In the genomic region with DNA sequence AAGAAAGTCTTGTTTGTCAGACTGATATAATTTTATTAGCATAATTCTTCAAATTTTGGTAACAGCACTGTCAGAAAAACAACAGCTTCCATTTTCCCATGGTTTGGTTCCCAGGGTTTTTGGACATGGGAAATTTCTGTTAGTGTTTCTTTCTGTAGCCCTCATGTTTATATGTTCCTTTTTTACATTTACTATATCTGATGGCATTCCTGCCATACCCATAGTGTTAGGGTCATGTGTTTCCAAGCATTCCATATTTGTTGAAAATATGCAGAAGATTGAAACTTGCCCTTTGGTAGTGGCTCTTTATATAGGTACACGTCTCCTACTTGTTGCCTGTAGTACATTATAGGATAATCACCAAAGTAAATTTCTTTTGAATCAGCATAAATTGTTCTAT, we compare ENCODE assay signal across 29 cellular contexts.
DNase-seq lines count a peak whose midpoint lies in the region; ATAC-seq and TF ChIP-seq lines count a peak whose summit lies in the region.
"Had no signal": no experiment of that assay in that cellular context is flagged by ENCODE, and none has a peak within 500 bp of the region (broad histone marks: within the 10 kb centered on the region; RNA-seq: fewer than 3 reads in every experiment).

No MANE protein-coding gene starts in this region.

- H4K91ac ChIP-seq in IMR-90 (ENCODE audit: insufficient read depth, low read depth, low read length), result no peak overlapping the region

- peaks cover 9% of the 10 kb centered on the region for H3K36me3 Mint-ChIP-seq in Caco-2 (ENCODE audit: insufficient read depth, unreplicated experiment)
- H3K36me3 Mint-ChIP-seq: immature natural killer cell, memory B cell had no signal

- peaks cover 7% of the 10 kb centered on the region; the same call in 1 of the 2 replicates for H3K9me1 ChIP-seq in IMR-90 (ENCODE audit: insufficient read depth, low read length)

- H3K27me3 Mint-ChIP-seq in Caco-2 (ENCODE audit: insufficient read depth, unreplicated experiment), result no peaks in the 10 kb centered on the region
- H3K27me3 Mint-ChIP-seq: activated naive CD4-positive, alpha-beta T cell treated with anti-CD3 and anti-CD28 coated beads, Interleukin-2, amount 50 U/mL, for 24 hours; memory B cell had no signal

- no peak overlapping the region for H4K5ac ChIP-seq in IMR-90 (ENCODE audit: low read depth, low read length)

- CTCF ChIA-PET in Caco-2 (lab: Charles Lee) (no interaction called here), IMR-90 (lab: Yijun Ruan, JAX) (interaction anchor here (0.7 kb wide), 1 partner anchor 14 kb away, joined by 3 read pairs; no protein-coding TSS in a partner anchor), mammary epithelial cell (lab: Charles Lee; ENCODE audit: low non-redundant PET) (no interaction called here)

- no peak for TF ChIP-seq RAD21 in IMR-90 (IDR thresholded peaks at IDR 0.05; ENCODE audit: low read length)

- H3K18ac ChIP-seq in IMR-90 (ENCODE audit: low read depth, low read length), result no peak overlapping the region

- no peak overlapping the region; the same call in 1 of the 2 replicates for H3K56ac ChIP-seq in IMR-90 (ENCODE audit: extremely low read depth, insufficient read depth, low read length)

- H3K4me3 Mint-ChIP-seq in Caco-2 (ENCODE audit: unreplicated experiment), result no peak overlapping the region
- H3K4me3 Mint-ChIP-seq: activated CD8-positive, alpha-beta T cell treated with anti-CD3 and anti-CD28 coated beads, Interleukin-2, amount 10 ng/mL, durations not matched to agents 7 days and 5 days; activated naive CD4-positive, alpha-beta T cell treated with anti-CD3 and anti-CD28 coated beads, Interleukin-2, amount 50 U/mL, for 24 hours; immature natural killer cell; memory B cell; nephron progenitor cell had no signal

- ATAC-seq in IMR-90 (ENCODE audit: low read depth) (no peak), psoas muscle (no peak), GM19452 (IDR thresholded peaks at IDR 0.05; ENCODE audit: unreplicated experiment) (no peak)
- ATAC-seq: activated CD8-positive, alpha-beta T cell treated with anti-CD3 and anti-CD28 coated beads, Interleukin-2, amount 10 ng/mL, durations not matched to agents 7 days and 5 days; GM12878; left colon had no signal

- H2BK5ac ChIP-seq in IMR-90 (ENCODE audit: low read depth, low read length, poor library complexity, severe bottlenecking), result peak overlapping the region; percentile 99

- H3K9ac ChIP-seq in IMR-90 (ENCODE audit: low read depth, low read length), result no peak overlapping the region
- no peak overlapping the region for H3K9ac ChIP-seq in mammary epithelial cell (ENCODE audit: insufficient read depth, low read length)

- TF ChIP-seq CTCF in Caco-2 (IDR thresholded peaks at IDR 0.05; ENCODE audit: insufficient read depth in 1 of 2, low read depth in 1 of 2, low read length in 1 of 2, severe bottlenecking in 1 of 2, unreplicated experiment in 1 of 2) (no peak), IMR-90 (conservative IDR thresholded peaks at IDR 0.05; ENCODE audit: low read depth, low read length) (no peak), mammary epithelial cell (conservative IDR thresholded peaks at IDR 0.05 in 1 of 2, IDR thresholded peaks at IDR 0.05 in 1 of 2; ENCODE audit: extremely low read depth in 1 of 2, insufficient read depth in 1 of 2, low read depth in 1 of 2, low read length in 2 of 2) (no peak), psoas muscle (IDR thresholded peaks at IDR 0.05) (no peak)

- peak overlapping the region; percentile 35 to 64; a peak in 2 of 4 replicates for H4K8ac ChIP-seq in IMR-90 (ENCODE audit: low read depth in 2 of 2, low read length in 2 of 2)

- H2BK120ac ChIP-seq in IMR-90 (ENCODE audit: low read depth, low read length), result no peak overlapping the region

- no peak overlapping the region for H2AFZ ChIP-seq in IMR-90 (replicated peaks; ENCODE audit: low read length, poor library complexity)
- H2AFZ ChIP-seq in mammary epithelial cell (ENCODE audit: low read depth, low read length), result no peak overlapping the region

- TF ChIP-seq POLR2A in IMR-90 (IDR thresholded peaks at IDR 0.05; ENCODE audit: low read depth, low read length), result no peak

- H3K27me3 ChIP-seq in Caco-2 (replicated peaks; ENCODE audit: control insufficient read depth, insufficient read depth, low read length), result no peaks in the 10 kb centered on the region
- no peaks in the 10 kb centered on the region for H3K27me3 ChIP-seq in IMR-90 (ENCODE audit: control insufficient read depth, insufficient read depth, low read length)
- H3K27me3 ChIP-seq in mammary epithelial cell (ENCODE audit: insufficient read depth, low read length), result no peaks in the 10 kb centered on the region
- H3K27me3 ChIP-seq in psoas muscle (ENCODE audit: insufficient read depth in 3 of 3, low read length in 2 of 3), result no peaks in the 10 kb centered on the region
- H3K27me3 ChIP-seq: esophagus muscularis mucosa, ovary had no signal

- peaks cover 96% of the 10 kb centered on the region for H3K79me2 ChIP-seq in mammary epithelial cell (ENCODE audit: insufficient read depth, low read length)

- no CpG with 5 or more reads among the region's 1 CpG for WGBS in IMR-90 (ENCODE audit: extremely low coverage in 2 of 2, insufficient read length in 1 of 2), 2 experiments
- 100% methylated on average over 1 of the region's 1 CpG for WGBS in mammary epithelial cell (ENCODE audit: low coverage, missing lambda C conversion rate)
- 39 to 73% (median 53%) methylated on average over 1 of the region's 1 CpG for WGBS in psoas muscle, 3 donors

- H2AK5ac ChIP-seq in IMR-90 (ENCODE audit: low read depth, low read length), result no peak overlapping the region

- H3K4me1 ChIP-seq in Caco-2 (peaks cover 40% of the 10 kb centered on the region), IMR-90 (ENCODE audit: control insufficient read depth, insufficient read depth, low read length) (peaks cover 14% of the 10 kb centered on the region), mammary epithelial cell (ENCODE audit: insufficient read depth, low read length) (peaks cover 10% of the 10 kb centered on the region), psoas muscle (peaks cover 90% of the 10 kb centered on the region)

- H3K27ac Mint-ChIP-seq in Caco-2 (ENCODE audit: unreplicated experiment), result peak overlapping the region; percentile 22
- H3K27ac Mint-ChIP-seq: activated CD8-positive, alpha-beta T cell treated with anti-CD3 and anti-CD28 coated beads, Interleukin-2, amount 10 ng/mL, durations not matched to agents 7 days and 5 days; activated naive CD4-positive, alpha-beta T cell treated with anti-CD3 and anti-CD28 coated beads, Interleukin-2, amount 50 U/mL, for 24 hours; activated T-helper 2 cell treated with anti-CD3 and anti-CD28 coated beads, Interferon-gamma antibody, Interleukin-2, Interleukin-4, amounts not matched to agents 10 μg/mL and 5 μg/mL and 100 μg/mL, durations not matched to agents 14 hours and 24 hours and 36 hours; immature natural killer cell; memory B cell had no signal

- intact Hi-C loops in Caco-2 (cut with micrococcal nuclease; ENCODE audit: unreplicated experiment) (loop anchor here (5.0 kb wide), 1 partner anchor 45 kb away; no protein-coding TSS in a partner anchor), IMR-90 (cut with micrococcal nuclease) (loop anchor here (2.0 kb wide), 1 partner anchor 65 kb away; no protein-coding TSS in a partner anchor), mammary epithelial cell (cut with micrococcal nuclease) (loop anchor here (2.0 kb wide), 1 partner anchor 29 kb away; no protein-coding TSS in a partner anchor), psoas muscle (cut with DNase I) (no loop called here)

- dilution Hi-C loops in IMR-90 (cut with HindIII; ENCODE audit: low sequenced_read_pairs, unreplicated experiment) (no loop called here), mammary epithelial cell (cut with HindIII; ENCODE audit: low sequenced_read_pairs) (no loop called here)

- H3K79me1 ChIP-seq in IMR-90 (ENCODE audit: low read depth in 1 of 2, low read length in 2 of 2), result peaks cover 17 to 56% of the 10 kb centered on the region in 2 experiments

- POLR2A ChIA-PET in Caco-2 (lab: Charles Lee) (no interaction called here), IMR-90 (lab: Charles Lee; ENCODE audit: unreplicated experiment) (no interaction called here)

- in situ Hi-C loops in IMR-90 (cut with MboI; ENCODE audit: low sequenced_read_pairs) (no loop called here), mammary epithelial cell (cut with MboI; ENCODE audit: low sequenced_read_pairs in 2 of 2) (no loop called here)

- no peak overlapping the region; the same call in 1 of the 2 replicates for H3K23ac ChIP-seq in IMR-90 (ENCODE audit: low read depth, low read length)

- no peak overlapping the region for H2BK20ac ChIP-seq in IMR-90 (ENCODE audit: low read depth, low read length)

- H4K20me1 ChIP-seq in IMR-90 (ENCODE audit: insufficient read depth, low read length) (no peaks in the 10 kb centered on the region), mammary epithelial cell (ENCODE audit: insufficient read depth, low read length) (no peaks in the 10 kb centered on the region)

- peaks cover 15% of the 10 kb centered on the region for H3K9me3 Mint-ChIP-seq in Caco-2 (ENCODE audit: unreplicated experiment)
- H3K9me3 Mint-ChIP-seq: activated T-helper 2 cell treated with anti-CD3 and anti-CD28 coated beads, Interferon-gamma antibody, Interleukin-2, Interleukin-4, amounts not matched to agents 10 μg/mL and 5 μg/mL and 100 μg/mL, durations not matched to agents 14 hours and 24 hours and 36 hours; immature natural killer cell; memory B cell had no signal

- peak overlapping the region; percentile 58; the same call in 1 of the 2 replicates for H3K14ac ChIP-seq in IMR-90 (replicated peaks; ENCODE audit: low read depth, low read length)

- H3K4ac ChIP-seq in IMR-90 (ENCODE audit: low read depth, low read length), result peak overlapping the region; percentile 40; the same call in 1 of the 2 replicates

- peaks cover 4% of the 10 kb centered on the region; the same call in 1 of the 2 replicates for H3K9me3 ChIP-seq in Caco-2
- H3K9me3 ChIP-seq in IMR-90 (ENCODE audit: control insufficient read depth, insufficient read depth, low read length), result no peaks in the 10 kb centered on the region
- no peaks in the 10 kb centered on the region for H3K9me3 ChIP-seq in mammary epithelial cell (replicated peaks; ENCODE audit: insufficient read depth, low read length)
- no peaks in the 10 kb centered on the region for H3K9me3 ChIP-seq in psoas muscle
- H3K9me3 ChIP-seq: esophagus muscularis mucosa, HAP-1, ovary had no signal

- H3K36me3 ChIP-seq in Caco-2 (ENCODE audit: control insufficient read depth, insufficient read depth, low read length) (no peaks in the 10 kb centered on the region; the same call in 1 of the 2 replicates), IMR-90 (ENCODE audit: control insufficient read depth, insufficient read depth, low read length) (no peaks in the 10 kb centered on the region; the same call in 1 of the 2 replicates), mammary epithelial cell (ENCODE audit: insufficient read depth, low read length) (no peaks in the 10 kb centered on the region), psoas muscle (ENCODE audit: insufficient read depth in 1 of 2, low read depth in 1 of 2) (peaks cover 2 to 7% of the 10 kb centered on the region in 2 donors)
- H3K36me3 ChIP-seq: HAP-1, ovary had no signal

- H3K27ac ChIP-seq in IMR-90 (ENCODE audit: insufficient read depth, low read length) (no peak overlapping the region), mammary epithelial cell (ENCODE audit: insufficient read depth, low read depth, low read length) (peak overlapping the region; percentile 65), psoas muscle (peak overlapping the region; percentile 64)
- H3K27ac ChIP-seq: ovary had no signal

- peaks cover 33% of the 10 kb centered on the region for H3K4me1 Mint-ChIP-seq in Caco-2 (ENCODE audit: low read depth, unreplicated experiment)

- H2BK15ac ChIP-seq in IMR-90 (ENCODE audit: low read depth, low read length), result no peak overlapping the region

- no TSS peak for BruUV-seq in Caco-2 (replicated peaks; lab: Mats Ljungman, UMichigan)
- BruUV-seq in IMR-90 (replicated peaks; lab: Mats Ljungman, UMichigan), result no TSS peak
- no TSS peak for BruUV-seq in mammary epithelial cell (replicated peaks; lab: Mats Ljungman, UMichigan)

- H2AK9ac ChIP-seq in IMR-90 (replicated peaks; ENCODE audit: low read depth, low read length, poor library complexity), result no peak overlapping the region

- no peak overlapping the region; the same call in 1 of the 2 replicates for H3K4me2 ChIP-seq in IMR-90 (ENCODE audit: low read depth, low read length)
- H3K4me2 ChIP-seq in mammary epithelial cell (ENCODE audit: insufficient read depth, low read depth, low read length), result no peak overlapping the region

- no peak for DNase-seq in Caco-2
- no peak for DNase-seq in IMR-90
- no peak for DNase-seq in mammary epithelial cell
- DNase-seq in psoas muscle, result no peak
- DNase-seq in NCI-H774 (lab: John Stamatoyannopoulos, UW), result no peak
- no peak for DNase-seq in amygdala (lab: John Stamatoyannopoulos, UW)
- DNase-seq: activated CD4-positive, alpha-beta T cell treated with anti-CD3 and anti-CD28 coated beads for 4 hours; activated CD8-positive, alpha-beta T cell treated with anti-CD3 and anti-CD28 coated beads, Interleukin-2, amount 10 ng/mL, durations not matched to agents 7 days and 5 days; caudate nucleus; dermis blood vessel endothelial cell; hippocampal formation; immature natural killer cell; left colon; NCI-H1048; NCI-H2107; NCI-H446; NCI-H748 treated with DMSO at 0.1 percent for 48 hours; nephron progenitor cell; ovary; SIG-M5; stimulated activated naive CD4-positive, alpha-beta T cell treated with Interleukin-2 at 50 U/mL for 16 hours; SW 1271 had no signal

- H3K4me3 ChIP-seq in Caco-2 (ENCODE audit: low read depth, low read length), result no peak overlapping the region
- H3K4me3 ChIP-seq in IMR-90 (ENCODE audit: insufficient read depth, low read depth, low read length), result no peak overlapping the region
- H3K4me3 ChIP-seq in mammary epithelial cell (replicated peaks in 1 of 3; ENCODE audit: insufficient read depth in 1 of 3, low read depth in 2 of 3, low read length in 3 of 3), result no peak overlapping the region
- no peak overlapping the region for H3K4me3 ChIP-seq in psoas muscle
- H3K4me3 ChIP-seq: esophagus muscularis mucosa, GM12878, HAP-1, ovary had no signal

Comparison
In these comparisons a context has a peak if more than half of its experiments do, and no peak if none do; other contexts are left out.
1. intact Hi-C loops: an anchor here in Caco-2 (5.0 kb wide), IMR-90 (2.0 kb wide) and mammary epithelial cell (2.0 kb wide); none called in psoas muscle.